In the genomic region with DNA sequence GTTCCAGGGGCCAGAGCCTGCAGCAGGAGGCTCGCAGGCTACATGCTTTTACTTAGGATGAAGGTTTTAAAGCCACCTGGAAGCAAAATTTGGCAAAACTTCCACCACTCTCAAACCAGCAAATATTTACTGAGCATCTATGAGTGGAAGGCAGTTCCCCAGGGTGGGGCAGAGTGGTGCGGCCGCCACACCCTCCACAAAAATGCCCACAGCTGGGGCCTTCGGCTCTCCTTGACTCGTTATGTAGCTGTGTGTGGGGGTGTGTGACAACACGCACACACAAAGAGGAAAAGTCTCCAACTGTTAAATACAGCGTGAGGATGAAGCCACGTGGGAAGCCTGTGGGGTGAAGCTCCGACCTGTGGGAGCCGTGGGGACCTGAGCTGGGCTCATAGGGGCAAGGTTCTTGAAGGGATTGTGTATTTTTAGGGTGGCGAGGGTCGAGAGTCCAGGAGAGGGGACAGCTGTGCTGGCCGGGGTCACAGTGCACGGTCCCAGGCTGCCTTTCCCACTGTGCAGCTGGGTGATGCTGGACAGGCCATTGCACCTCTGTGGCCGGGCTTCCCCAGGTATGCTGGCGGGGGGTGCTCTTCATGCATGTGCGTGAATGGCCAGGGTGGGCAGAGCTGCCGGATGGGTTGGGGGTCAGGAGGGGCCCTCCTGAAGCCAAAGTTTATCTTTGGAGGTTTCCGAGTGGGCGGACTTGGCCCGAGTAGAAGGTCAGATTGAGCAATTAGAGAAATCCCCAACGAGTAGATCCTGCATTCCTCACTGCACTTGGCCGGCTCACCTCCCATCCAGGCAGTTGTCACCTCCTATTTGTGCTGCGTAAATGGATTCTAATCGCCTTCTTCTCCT, we compare ENCODE assay signal across 20 cellular contexts. TPM values are rescaled to one million over a fixed set of nuclear protein-coding genes. Genes with fewer than 3 reads are reported as not detected.
DNase-seq lines count a peak whose midpoint lies in the region; ATAC-seq and TF ChIP-seq lines count a peak whose summit lies in the region.
"Had no signal": no experiment of that assay in that cellular context is flagged by ENCODE, and none has a peak within 500 bp of the region (broad histone marks: within the 10 kb centered on the region; RNA-seq: fewer than 3 reads in every experiment).

No MANE protein-coding gene starts in this region.

- in situ Hi-C loops in ACHN (cut with HindIII; ENCODE audit: low pct_ligation_motif_present, low pct_unique_long_range_greater_than_20kb, low sequenced_read_pairs), result no loop called here

- no TSS peak for BruUV-seq in Calu3 (replicated peaks; lab: Mats Ljungman, UMichigan)

- H3K36me3 Mint-ChIP-seq in Calu3 (ENCODE audit: insufficient read depth, unreplicated experiment), result no peaks in the 10 kb centered on the region
- no peaks in the 10 kb centered on the region for H3K36me3 Mint-ChIP-seq in activated T-helper 2 cell treated with anti-CD3 and anti-CD28 coated beads, Interferon-gamma antibody, Interleukin-2, Interleukin-4, amounts not matched to agents 10 μg/mL and 5 μg/mL and 100 μg/mL, durations not matched to agents 14 hours and 24 hours and 36 hours (ENCODE audit: low read depth)
- H3K36me3 Mint-ChIP-seq: activated naive CD4-positive, alpha-beta T cell treated with anti-CD3 and anti-CD28 coated beads, Interleukin-2, amount 50 U/mL, for 72 hours; naive thymus-derived CD4-positive, alpha-beta T cell had no signal

- intact Hi-C loops in Calu3 (cut with micrococcal nuclease; ENCODE audit: unreplicated experiment), result no loop called here
- intact Hi-C loops in left colon (cut with DNase I, micrococcal nuclease), result no loop called here
- intact Hi-C loops in sciatic nerve (cut with DNase I), result no loop called here
- intact Hi-C loops in activated T-helper 2 cell treated with anti-CD3 and anti-CD28 coated beads, Interferon-gamma antibody, Interleukin-2, Interleukin-4, amounts not matched to agents 10 μg/mL and 5 μg/mL and 100 μg/mL, durations not matched to agents 14 hours and 24 hours and 36 hours (cut with micrococcal nuclease), result no loop called here

- H3K27ac Mint-ChIP-seq in Calu3 (ENCODE audit: unreplicated experiment), result peak overlapping the region; percentile 35
- no peak overlapping the region for H3K27ac Mint-ChIP-seq in activated T-helper 2 cell treated with anti-CD3 and anti-CD28 coated beads, Interferon-gamma antibody, Interleukin-2, Interleukin-4, amounts not matched to agents 10 μg/mL and 5 μg/mL and 100 μg/mL, durations not matched to agents 14 hours and 24 hours and 36 hours
- H3K27ac Mint-ChIP-seq: activated naive CD4-positive, alpha-beta T cell treated with anti-CD3 and anti-CD28 coated beads, Interleukin-2, amount 50 U/mL, for 72 hours; B cell had no signal

- POLR2A ChIA-PET in RWPE1 (lab: Yijun Ruan, JAX; ENCODE audit: low non-redundant PET), result no interaction called here

- no peak overlapping the region for H3K4me3 Mint-ChIP-seq in Calu3 (ENCODE audit: low read depth, unreplicated experiment)
- H3K4me3 Mint-ChIP-seq in activated T-helper 2 cell treated with anti-CD3 and anti-CD28 coated beads, Interferon-gamma antibody, Interleukin-2, Interleukin-4, amounts not matched to agents 10 μg/mL and 5 μg/mL and 100 μg/mL, durations not matched to agents 14 hours and 24 hours and 36 hours (ENCODE audit: low read depth), result no peak overlapping the region
- H3K4me3 Mint-ChIP-seq: B cell; naive thymus-derived CD4-positive, alpha-beta T cell had no signal

- TF ChIP-seq CTCF in Calu3 (IDR thresholded peaks at IDR 0.05; ENCODE audit: unreplicated experiment) (no peak), RWPE1 (conservative IDR thresholded peaks at IDR 0.05; ENCODE audit: low read depth) (no peak)

- ATAC-seq in left colon, result peak; percentile 62
- peak; percentile 83 for ATAC-seq in sciatic nerve
- ATAC-seq: activated naive CD4-positive, alpha-beta T cell treated with anti-CD3 and anti-CD28 coated beads, Interleukin-2, amount 50 U/mL, for 72 hours; naive thymus-derived CD4-positive, alpha-beta T cell had no signal

- DNase-seq in Calu3 (peak; percentile 20), RWPE1 (ENCODE audit: low spot score) (peak; percentile 57), left colon (no peak), sciatic nerve (ENCODE audit: low spot score) (no peak), ureter (ENCODE audit: low spot score) (no peak), ACHN (no peak)
- DNase-seq in activated CD4-positive, alpha-beta T cell treated with anti-CD3 and anti-CD28 coated beads for 1 hour, result no peak
- DNase-seq in activated T-helper 2 cell treated with anti-CD3 and anti-CD28 coated beads, Interferon-gamma antibody, Interleukin-2, Interleukin-4, amounts not matched to agents 10 μg/mL and 5 μg/mL and 100 μg/mL, durations not matched to agents 14 hours and 24 hours and 36 hours (ENCODE audit: low spot score), result no peak
- DNase-seq: activated CD4-positive, alpha-beta T cell treated with anti-CD3 and anti-CD28 coated beads for 4 hours; effector CD4-positive, alpha-beta T cell; HCEC 1CT; naive thymus-derived CD4-positive, alpha-beta T cell; NCI-H1694 treated with DMSO at 0.1 percent for 48 hours; NCI-H446; T-helper 9 cell had no signal

- no peaks in the 10 kb centered on the region for H3K9me3 Mint-ChIP-seq in Calu3 (ENCODE audit: low read depth, unreplicated experiment)
- peaks cover 6% of the 10 kb centered on the region for H3K9me3 Mint-ChIP-seq in activated T-helper 2 cell treated with anti-CD3 and anti-CD28 coated beads, Interferon-gamma antibody, Interleukin-2, Interleukin-4, amounts not matched to agents 10 μg/mL and 5 μg/mL and 100 μg/mL, durations not matched to agents 14 hours and 24 hours and 36 hours
- H3K9me3 Mint-ChIP-seq: activated naive CD4-positive, alpha-beta T cell treated with anti-CD3 and anti-CD28 coated beads, Interleukin-2, amount 50 U/mL, for 72 hours had no signal

- peaks cover 15% of the 10 kb centered on the region for H3K4me1 Mint-ChIP-seq in Calu3 (ENCODE audit: low read depth, unreplicated experiment)
- peaks cover 2% of the 10 kb centered on the region for H3K4me1 Mint-ChIP-seq in activated T-helper 2 cell treated with anti-CD3 and anti-CD28 coated beads, Interferon-gamma antibody, Interleukin-2, Interleukin-4, amounts not matched to agents 10 μg/mL and 5 μg/mL and 100 μg/mL, durations not matched to agents 14 hours and 24 hours and 36 hours (ENCODE audit: low read depth)
- H3K4me1 Mint-ChIP-seq: B cell; naive thymus-derived CD4-positive, alpha-beta T cell had no signal

- peak overlapping the region; percentile 83 for H3K27ac ChIP-seq in RWPE1
- H3K27ac ChIP-seq: prostate gland had no signal

- H3K27me3 Mint-ChIP-seq in Calu3 (ENCODE audit: unreplicated experiment), result peaks cover 57% of the 10 kb centered on the region
- peaks cover 1% of the 10 kb centered on the region for H3K27me3 Mint-ChIP-seq in activated T-helper 2 cell treated with anti-CD3 and anti-CD28 coated beads, Interferon-gamma antibody, Interleukin-2, Interleukin-4, amounts not matched to agents 10 μg/mL and 5 μg/mL and 100 μg/mL, durations not matched to agents 14 hours and 24 hours and 36 hours (ENCODE audit: low read depth)

- CTCF ChIA-PET in Calu3 (lab: Charles Lee) (no interaction called here), RWPE1 (lab: Yijun Ruan, JAX) (no interaction called here)

RNA-seq across cellular contexts. Expression of gene SORCS2, which starts 25.3 kb away (rescaled TPM):
- total RNA-seq in Calu3 (2022) (not detected in 2 replicates), left colon (under 1 TPM; 0.21 to 0.92 TPM), sciatic nerve (52.5 TPM), ureter (2.8 TPM)
- 0.02 and 0.05 TPM in 2 replicates for total RNA-seq in activated T-helper 2 cell treated with anti-CD3 and anti-CD28 coated beads, Interferon-gamma antibody, Interleukin-2, Interleukin-4, amounts not matched to agents 10 μg/mL and 5 μg/mL and 100 μg/mL, durations not matched to agents 14 hours and 24 hours and 36 hours
- total RNA-seq: B cell, HT-29, SK-MEL-5 had no signal

Comparison
In these comparisons a context has a peak if more than half of its experiments do, and no peak if none do; other contexts are left out.
1. DNase-seq: peak in Calu3 (single experiment) and RWPE1 (single experiment); none in left colon (0 of 2), sciatic nerve (single experiment), ureter (single experiment), activated CD4-positive, alpha-beta T cell treated with anti-CD3 and anti-CD28 coated beads for 1 hour (single experiment), activated T-helper 2 cell treated with anti-CD3 and anti-CD28 coated beads, Interferon-gamma antibody, Interleukin-2, Interleukin-4, amounts not matched to agents 10 μg/mL and 5 μg/mL and 100 μg/mL, durations not matched to agents 14 hours and 24 hours and 36 hours (single experiment) and ACHN (single experiment).
2. RNA of gene SORCS2, which starts 25.3 kb away (total RNA-seq): 52.5 TPM in sciatic nerve (single experiment); 2.8 TPM in ureter (single experiment), 0.21 to 0.92 TPM in left colon, not detected in Calu3 and 0.02 to 0.05 TPM in activated T-helper 2 cell treated with anti-CD3 and anti-CD28 coated beads, Interferon-gamma antibody, Interleukin-2, Interleukin-4, amounts not matched to agents 10 μg/mL and 5 μg/mL and 100 μg/mL, durations not matched to agents 14 hours and 24 hours and 36 hours; every median in the first group is over 10 times any median in the second.